11 cellular contexts compared by ENCODE assay signal in genomic region chr4:98566491-98567008, GRCh38.
DNase-seq lines count a peak whose midpoint lies in the region; ATAC-seq and TF ChIP-seq lines count a peak whose summit lies in the region.
"Had no signal": no experiment of that assay in that cellular context is flagged by ENCODE, and none has a peak within 500 bp of the region (broad histone marks: within the 10 kb centered on the region; RNA-seq: fewer than 3 reads in every experiment).

No MANE protein-coding gene starts in this region.

- TF ChIP-seq POLR2A in testis (IDR thresholded peaks at IDR 0.05): no peak

- H3K27me3 ChIP-seq in mesenchymal stem cell (ENCODE audit: control insufficient read depth in 1 of 2, insufficient read depth in 1 of 2, low read length in 2 of 2) (no peaks in the 10 kb centered on the region), testis (no peaks in the 10 kb centered on the region), PC-3 (ENCODE audit: low read length) (no peaks in the 10 kb centered on the region)
- H3K27me3 ChIP-seq: tibial artery had no signal

- WGBS in mesenchymal stem cell: 55% methylated on average over 10 of the region's 10 CpGs
- WGBS in testis, 2 donors: 66 to 68% methylated on average over 5 to 10 of the region's 10 CpGs

- H3K36me3 ChIP-seq in mesenchymal stem cell (ENCODE audit: control insufficient read depth in 1 of 2, insufficient read depth in 2 of 2, low read depth in 1 of 2, low read length in 2 of 2) (peaks cover 8 to 12% of the 10 kb centered on the region in 2 experiments), testis (ENCODE audit: low read depth, missing control alignments) (no peaks in the 10 kb centered on the region), PC-3 (ENCODE audit: low read depth, low read length) (no peaks in the 10 kb centered on the region)
- H3K36me3 ChIP-seq: tibial artery had no signal

- H3K36me3 Mint-ChIP-seq in activated CD4-positive, alpha-beta T cell treated with anti-CD3 and anti-CD28 coated beads for 36 hours (ENCODE audit: low read depth): peaks cover 12% of the 10 kb centered on the region

- H3K18ac ChIP-seq in mesenchymal stem cell (ENCODE audit: low read depth in 1 of 2, low read length in 2 of 2): peak overlapping the region; percentile 57 to 61

- H3K9me3 Mint-ChIP-seq in activated CD4-positive, alpha-beta T cell treated with anti-CD3 and anti-CD28 coated beads for 36 hours (ENCODE audit: low read depth): no peaks in the 10 kb centered on the region

- TF ChIP-seq CTCF in cardiac fibroblast (IDR thresholded peaks at IDR 0.05; ENCODE audit: low read depth, low read length) (no peak), testis (IDR thresholded peaks at IDR 0.05) (no peak), PC-3 (conservative IDR thresholded peaks at IDR 0.05; ENCODE audit: low read depth, low read length) (no peak)

- no peaks in the 10 kb centered on the region for H3K9me2 ChIP-seq in PC-3 (replicated peaks; ENCODE audit: low read length)

- DNase-seq in NCI-H82 (lab: John Stamatoyannopoulos, UW): peak; percentile 82
- no peak for DNase-seq in NCI-H82 treated with DMSO at 0.1 percent for 48 hours (lab: John Stamatoyannopoulos, UW; ENCODE audit: unreplicated experiment)
- DNase-seq in cardiac fibroblast (ENCODE audit: low read depth in 2 of 2): peak; percentile 42 to 52
- peak; percentile 62 for DNase-seq in mesenchymal stem cell
- no peak for DNase-seq in testis
- DNase-seq in activated CD4-positive, alpha-beta T cell treated with anti-CD3 and anti-CD28 coated beads for 36 hours: no peak
- DNase-seq in NCI-H2029 (lab: John Stamatoyannopoulos, UW): no peak
- DNase-seq in PC-3: no peak
- DNase-seq: activated CD8-positive, alpha-beta memory T cell treated with anti-CD3 and anti-CD28 coated beads, Interleukin-2, amount 10 ng/mL, durations not matched to agents 7 days and 5 days; T-helper 17 cell; tibial artery had no signal

- H4K91ac ChIP-seq in mesenchymal stem cell (ENCODE audit: low read length): peak overlapping the region; percentile 61

- H3K14ac ChIP-seq in mesenchymal stem cell (ENCODE audit: low read length in 2 of 2): no peak overlapping the region

- H3K27me3 Mint-ChIP-seq in activated CD4-positive, alpha-beta T cell treated with anti-CD3 and anti-CD28 coated beads for 36 hours: no peaks in the 10 kb centered on the region
- H3K27me3 Mint-ChIP-seq: activated CD8-positive, alpha-beta memory T cell treated with anti-CD3 and anti-CD28 coated beads, Interleukin-2, amount 10 ng/mL, durations not matched to agents 7 days and 5 days; T-helper 17 cell had no signal

- no peak overlapping the region for H3K27ac Mint-ChIP-seq in activated CD4-positive, alpha-beta T cell treated with anti-CD3 and anti-CD28 coated beads for 36 hours
- H3K27ac Mint-ChIP-seq: activated CD8-positive, alpha-beta memory T cell treated with anti-CD3 and anti-CD28 coated beads, Interleukin-2, amount 10 ng/mL, durations not matched to agents 7 days and 5 days; T-helper 17 cell had no signal

- peaks cover 30% of the 10 kb centered on the region for H3K79me1 ChIP-seq in mesenchymal stem cell (replicated peaks; ENCODE audit: low read length, poor library complexity, severe bottlenecking)

- H3K27ac ChIP-seq in mesenchymal stem cell (ENCODE audit: low read length, poor library complexity, severe bottlenecking) (no peak overlapping the region), testis (peak overlapping the region; percentile 41 to 71), PC-3 (ENCODE audit: low read length) (no peak overlapping the region)
- H3K27ac ChIP-seq: tibial artery had no signal

- peaks cover 80% of the 10 kb centered on the region for H3K79me2 ChIP-seq in PC-3 (ENCODE audit: low read length)

- H3K4ac ChIP-seq in mesenchymal stem cell (ENCODE audit: low read depth in 1 of 2, low read length in 2 of 2): peak overlapping the region; percentile 13 to 29

- H2BK5ac ChIP-seq in mesenchymal stem cell (ENCODE audit: low read depth, low read length, poor library complexity, severe bottlenecking): no peak overlapping the region

- CTCF ChIA-PET in activated CD4-positive, alpha-beta T cell treated with anti-CD3 and anti-CD28 coated beads for 36 hours (lab: Charles Lee): interaction anchor here (0.8 kb wide), 1 partner anchor 95 kb away, joined by 3 read pairs; no protein-coding TSS in a partner anchor
- CTCF ChIA-PET in PC-3 (lab: Charles Lee): no interaction called here

- H3K23ac ChIP-seq in mesenchymal stem cell (ENCODE audit: low read length in 2 of 2): no peak overlapping the region

- H3K4me3 Mint-ChIP-seq in activated CD4-positive, alpha-beta T cell treated with anti-CD3 and anti-CD28 coated beads for 36 hours: no peak overlapping the region
- H3K4me3 Mint-ChIP-seq: activated CD8-positive, alpha-beta memory T cell treated with anti-CD3 and anti-CD28 coated beads, Interleukin-2, amount 10 ng/mL, durations not matched to agents 7 days and 5 days; T-helper 17 cell had no signal

- H3K9me3 ChIP-seq in mesenchymal stem cell (ENCODE audit: control insufficient read depth, low read length) (no peaks in the 10 kb centered on the region), testis (no peaks in the 10 kb centered on the region), PC-3 (ENCODE audit: low read length) (no peaks in the 10 kb centered on the region)
- H3K9me3 ChIP-seq: tibial artery had no signal

- H3K4me1 ChIP-seq in mesenchymal stem cell (ENCODE audit: control insufficient read depth, insufficient read depth, low read depth, low read length) (peaks cover 15% of the 10 kb centered on the region), testis (peaks cover 29% of the 10 kb centered on the region), PC-3 (ENCODE audit: insufficient read depth, low read length) (peaks cover 17% of the 10 kb centered on the region)

- H2AFZ ChIP-seq in mesenchymal stem cell (ENCODE audit: low read depth, low read length) (no peak overlapping the region), PC-3 (ENCODE audit: low read length) (no peak overlapping the region)

- no peak overlapping the region for H3K9ac ChIP-seq in mesenchymal stem cell (ENCODE audit: low read length)
- no peak overlapping the region for H3K9ac ChIP-seq in PC-3 (ENCODE audit: low read length)

- H3K4me3 ChIP-seq in cardiac fibroblast (replicated peaks in 1 of 2; ENCODE audit: low read depth in 2 of 2, low read length in 2 of 2) (no peak overlapping the region), mesenchymal stem cell (ENCODE audit: insufficient read depth in 1 of 2, low read depth in 1 of 2, low read length in 2 of 2) (no peak overlapping the region), testis (no peak overlapping the region), PC-3 (ENCODE audit: low read length) (no peak overlapping the region)
- H3K4me3 ChIP-seq: tibial artery had no signal

- H4K8ac ChIP-seq in mesenchymal stem cell (ENCODE audit: low read length): peak overlapping the region; percentile 56

- ATAC-seq in activated CD4-positive, alpha-beta T cell treated with anti-CD3 and anti-CD28 coated beads for 36 hours: no peak
- ATAC-seq in PC-3: no peak
- ATAC-seq: activated CD8-positive, alpha-beta memory T cell treated with anti-CD3 and anti-CD28 coated beads, Interleukin-2, amount 10 ng/mL, durations not matched to agents 7 days and 5 days; T-helper 17 cell had no signal

- POLR2A ChIA-PET in activated CD4-positive, alpha-beta T cell treated with anti-CD3 and anti-CD28 coated beads for 36 hours (lab: Charles Lee): no interaction called here
- POLR2A ChIA-PET in PC-3 (lab: Charles Lee; ENCODE audit: unreplicated experiment): no interaction called here

- no peak overlapping the region for H2AK5ac ChIP-seq in mesenchymal stem cell (ENCODE audit: low read length, severe bottlenecking)

- intact Hi-C loops in testis (cut with DNase I; ENCODE audit: low total_unique reads) (no loop called here), PC-3 (cut with micrococcal nuclease) (no loop called here)
- intact Hi-C loops in activated CD4-positive, alpha-beta T cell treated with anti-CD3 and anti-CD28 coated beads for 36 hours (cut with DNase I, micrococcal nuclease): no loop called here

- no peaks in the 10 kb centered on the region for H4K20me1 ChIP-seq in PC-3 (ENCODE audit: low read length)

- peaks cover 38% of the 10 kb centered on the region for H3K4me1 Mint-ChIP-seq in activated CD4-positive, alpha-beta T cell treated with anti-CD3 and anti-CD28 coated beads for 36 hours

- no TSS peak for BruUV-seq in PC-3 (replicated peaks; lab: Mats Ljungman, UMichigan)

- H3K4me2 ChIP-seq in mesenchymal stem cell (ENCODE audit: low read length, poor library complexity, severe bottlenecking) (no peak overlapping the region), PC-3 (ENCODE audit: low read length) (no peak overlapping the region)

- H3F3A ChIP-seq in PC-3 (ENCODE audit: low read length, unreplicated experiment): no peaks in the 10 kb centered on the region

- no peak overlapping the region for H2BK15ac ChIP-seq in mesenchymal stem cell (ENCODE audit: low read depth, poor library complexity, severe bottlenecking)

- no peak overlapping the region for H2BK120ac ChIP-seq in mesenchymal stem cell (ENCODE audit: low read depth, low read length)

- H2BK12ac ChIP-seq in mesenchymal stem cell (ENCODE audit: low read length in 2 of 2): peak overlapping the region; percentile 9 to 65

Comparison
In these comparisons a context has a peak if more than half of its experiments do, and no peak if none do; other contexts are left out.
1. DNase-seq: peak in NCI-H82 (single experiment), cardiac fibroblast (2 of 2) and mesenchymal stem cell (single experiment); none in NCI-H82 treated with DMSO at 0.1 percent for 48 hours (single experiment), testis (single experiment), activated CD4-positive, alpha-beta T cell treated with anti-CD3 and anti-CD28 coated beads for 36 hours (single experiment), NCI-H2029 (single experiment) and PC-3 (single experiment).
2. H3K27ac ChIP-seq: peak in testis (2 of 2); none in mesenchymal stem cell (single experiment) and PC-3 (single experiment).